ENCODE assay signal across 14 cellular contexts in genomic region chr2:219987830-219988229, GRCh38.
DNase-seq lines count a peak whose midpoint lies in the region; ATAC-seq and TF ChIP-seq lines count a peak whose summit lies in the region.
"Had no signal": no experiment of that assay in that cellular context is flagged by ENCODE, and none has a peak within 500 bp of the region (broad histone marks: within the 10 kb centered on the region; RNA-seq: fewer than 3 reads in every experiment).

No MANE protein-coding gene starts in this region.

- no peak overlapping the region for H3K27ac ChIP-seq in aorta (ENCODE audit: low read depth in 1 of 2, low read length in 2 of 2)
- H3K27ac ChIP-seq: neural progenitor cell had no signal

- no peak overlapping the region for H3K27ac Mint-ChIP-seq in activated T-cell treated with anti-CD3 and anti-CD28 coated beads, Interleukin-2, amount 50 U/mL, for 72 hours
- H3K27ac Mint-ChIP-seq: activated CD4-positive, alpha-beta T cell treated with anti-CD3 and anti-CD28 coated beads, Interleukin-2, amount 10 ng/mL, durations not matched to agents 24 days and 14 days; activated naive CD4-positive, alpha-beta T cell treated with anti-CD3 and anti-CD28 coated beads, Interleukin-2, amount 10 ng/mL, durations not matched to agents 7 days and 5 days; effector memory CD8-positive, alpha-beta T cell; neural progenitor cell; stimulated activated naive CD8-positive, alpha-beta T cell treated with anti-CD3 and anti-CD28 coated beads, Interleukin-15, amount 100 ng/mL, for 72 hours had no signal

- in situ Hi-C loops in GM13976 (cut with MboI; ENCODE audit: low sequenced_read_pairs, unreplicated experiment): no loop called here

- H3K4me3 ChIP-seq in aorta (ENCODE audit: low read length in 2 of 2): no peak overlapping the region
- H3K4me3 ChIP-seq: neural progenitor cell had no signal

- H3K4me1 Mint-ChIP-seq in activated T-cell treated with anti-CD3 and anti-CD28 coated beads, Interleukin-2, amount 50 U/mL, for 72 hours (ENCODE audit: low read depth): no peaks in the 10 kb centered on the region
- H3K4me1 Mint-ChIP-seq: activated CD4-positive, alpha-beta T cell treated with anti-CD3 and anti-CD28 coated beads, Interleukin-2, amount 10 ng/mL, durations not matched to agents 24 days and 14 days; activated naive CD4-positive, alpha-beta T cell treated with anti-CD3 and anti-CD28 coated beads, Interleukin-2, amount 10 ng/mL, durations not matched to agents 7 days and 5 days; stimulated activated naive CD8-positive, alpha-beta T cell treated with anti-CD3 and anti-CD28 coated beads, Interleukin-15, amount 100 ng/mL, for 72 hours had no signal

- no peak overlapping the region for H3K4me3 Mint-ChIP-seq in activated T-cell treated with anti-CD3 and anti-CD28 coated beads, Interleukin-2, amount 50 U/mL, for 72 hours
- H3K4me3 Mint-ChIP-seq: activated CD4-positive, alpha-beta T cell treated with anti-CD3 and anti-CD28 coated beads, Interleukin-2, amount 10 ng/mL, durations not matched to agents 24 days and 14 days; activated naive CD4-positive, alpha-beta T cell treated with anti-CD3 and anti-CD28 coated beads, Interleukin-2, amount 10 ng/mL, durations not matched to agents 7 days and 5 days; effector memory CD8-positive, alpha-beta T cell; neural progenitor cell; stimulated activated naive CD8-positive, alpha-beta T cell treated with anti-CD3 and anti-CD28 coated beads, Interleukin-15, amount 100 ng/mL, for 72 hours had no signal

- no peaks in the 10 kb centered on the region for H3K36me3 Mint-ChIP-seq in activated T-cell treated with anti-CD3 and anti-CD28 coated beads, Interleukin-2, amount 50 U/mL, for 72 hours (ENCODE audit: insufficient read depth in 2 of 2)
- H3K36me3 Mint-ChIP-seq: activated naive CD4-positive, alpha-beta T cell treated with anti-CD3 and anti-CD28 coated beads, Interleukin-2, amount 10 ng/mL, durations not matched to agents 7 days and 5 days; neural progenitor cell had no signal

- H3K4me1 ChIP-seq in aorta (ENCODE audit: control insufficient read depth in 1 of 2, insufficient read depth in 2 of 2, low read length in 2 of 2): no peaks in the 10 kb centered on the region

- H3K27me3 Mint-ChIP-seq in activated T-cell treated with anti-CD3 and anti-CD28 coated beads, Interleukin-2, amount 50 U/mL, for 72 hours (ENCODE audit: low read depth): no peaks in the 10 kb centered on the region
- H3K27me3 Mint-ChIP-seq: activated CD4-positive, alpha-beta T cell treated with anti-CD3 and anti-CD28 coated beads, Interleukin-2, amount 10 ng/mL, durations not matched to agents 24 days and 14 days; activated naive CD4-positive, alpha-beta T cell treated with anti-CD3 and anti-CD28 coated beads, Interleukin-2, amount 10 ng/mL, durations not matched to agents 7 days and 5 days; stimulated activated naive CD8-positive, alpha-beta T cell treated with anti-CD3 and anti-CD28 coated beads, Interleukin-15, amount 100 ng/mL, for 72 hours had no signal

- H3K27me3 ChIP-seq in aorta (ENCODE audit: control insufficient read depth in 1 of 2, insufficient read depth in 2 of 2, low read length in 1 of 2): no peaks in the 10 kb centered on the region
- H3K27me3 ChIP-seq: neural progenitor cell had no signal

- peaks cover 6% of the 10 kb centered on the region for H3K9me3 ChIP-seq in aorta (ENCODE audit: control insufficient read depth, low read length)

- 46 to 47% methylated on average over 2 of the region's 2 CpGs for WGBS in aorta, 2 donors

- no peak for TF ChIP-seq CTCF in GM13976 (IDR thresholded peaks at IDR 0.05; ENCODE audit: borderline replicate concordance, control extremely low read depth, extremely low read depth, insufficient read depth, missing control alignments)

- intact Hi-C loops in aorta (cut with DNase I): no loop called here
- intact Hi-C loops in cardiac septum (cut with DNase I): no loop called here

- no peak for DNase-seq in activated T-cell treated with anti-CD3 and anti-CD28 coated beads, Interleukin-2, amount 50 U/mL, for 72 hours
- no peak for DNase-seq in activated T-cell treated with anti-CD3 and anti-CD28 coated beads, Interleukin-2, amount 50 U/mL, for 1 hour
- DNase-seq in SW480 (ENCODE audit: low spot score) (peak; percentile 7), fibroblast of the conjunctiva (ENCODE audit: low read depth) (peak; percentile 66), aorta (peak in 1 of 2 donors; percentile 57), GM13976 (ENCODE audit: low spot score) (no peak), cardiac septum (ENCODE audit: low spot score) (no peak)
- DNase-seq: activated CD4-positive, alpha-beta T cell treated with anti-CD3 and anti-CD28 coated beads, Interleukin-2, amount 10 ng/mL, durations not matched to agents 24 days and 14 days; activated naive CD4-positive, alpha-beta T cell treated with anti-CD3 and anti-CD28 coated beads, Interleukin-2, amount 10 ng/mL, durations not matched to agents 7 days and 5 days; effector memory CD8-positive, alpha-beta T cell; NCI-H2107; stimulated activated naive CD8-positive, alpha-beta T cell treated with anti-CD3 and anti-CD28 coated beads, Interleukin-15, amount 100 ng/mL, for 72 hours had no signal

- peak; percentile 13 to 75 for ATAC-seq in activated T-cell treated with anti-CD3 and anti-CD28 coated beads, Interleukin-2, amount 50 U/mL, for 72 hours (replicated peaks in 1 of 2)
- peak; percentile 85 for ATAC-seq in aorta (ENCODE audit: low FRiP score)
- no peak for ATAC-seq in GM21529 (IDR thresholded peaks at IDR 0.05; ENCODE audit: unreplicated experiment)
- ATAC-seq: effector memory CD8-positive, alpha-beta T cell; stimulated activated naive CD8-positive, alpha-beta T cell treated with anti-CD3 and anti-CD28 coated beads, Interleukin-15, amount 100 ng/mL, for 72 hours had no signal

- H3K36me3 ChIP-seq in aorta (ENCODE audit: control insufficient read depth in 1 of 2, insufficient read depth in 2 of 2, low read length in 1 of 2): no peaks in the 10 kb centered on the region
- H3K36me3 ChIP-seq: neural progenitor cell had no signal

- peaks cover 1 to 2% of the 10 kb centered on the region in 2 donors for H3K9me3 Mint-ChIP-seq in activated T-cell treated with anti-CD3 and anti-CD28 coated beads, Interleukin-2, amount 50 U/mL, for 72 hours
- H3K9me3 Mint-ChIP-seq: activated CD4-positive, alpha-beta T cell treated with anti-CD3 and anti-CD28 coated beads, Interleukin-2, amount 10 ng/mL, durations not matched to agents 24 days and 14 days; activated naive CD4-positive, alpha-beta T cell treated with anti-CD3 and anti-CD28 coated beads, Interleukin-2, amount 10 ng/mL, durations not matched to agents 7 days and 5 days; stimulated activated naive CD8-positive, alpha-beta T cell treated with anti-CD3 and anti-CD28 coated beads, Interleukin-15, amount 100 ng/mL, for 72 hours had no signal

Comparison
In these comparisons a context has a peak if more than half of its experiments do, and no peak if none do; other contexts are left out.
1. DNase-seq: peak in SW480 (single experiment) and fibroblast of the conjunctiva (single experiment); none in activated T-cell treated with anti-CD3 and anti-CD28 coated beads, Interleukin-2, amount 50 U/mL, for 72 hours (0 of 2), activated T-cell treated with anti-CD3 and anti-CD28 coated beads, Interleukin-2, amount 50 U/mL, for 1 hour (single experiment), GM13976 (single experiment) and cardiac septum (single experiment).